38 cellular contexts compared by ENCODE assay signal in genomic region chr7:116753130-116753529, GRCh38.
"Had no signal": no experiment of that assay in that cellular context is flagged by ENCODE, and none has a peak within 500 bp of the region (broad histone marks: within the 10 kb centered on the region; RNA-seq: fewer than 3 reads in every experiment).

No MANE protein-coding gene starts in this region.

- H3K4me1 Mint-ChIP-seq: activated B cell treated with CpG ODN at 0.5 μM for 24 hours; activated CD4-positive, alpha-beta T cell treated with anti-CD3 and anti-CD28 coated beads, Interleukin-2, amount 10 ng/mL, durations not matched to agents 24 days and 14 days; activated naive CD8-positive, alpha-beta T cell treated with anti-CD3 and anti-CD28 coated beads for 36 hours; activated T-helper 17 cell treated with anti-CD3 and anti-CD28 coated beads, Interleukin-2, amount 50 U/mL, for 72 hours had no signal

- DNase-seq: activated B cell treated with CpG ODN at 0.5 μM for 24 hours; activated CD4-positive, alpha-beta memory T cell treated with anti-CD3 and anti-CD28 coated beads for 36 hours; activated CD4-positive, alpha-beta T cell treated with anti-CD3 and anti-CD28 coated beads for 4 hours; activated CD4-positive, alpha-beta T cell treated with anti-CD3 and anti-CD28 coated beads, Interleukin-2, amount 10 ng/mL, durations not matched to agents 24 days and 14 days; activated CD4-positive, alpha-beta T cell treated with anti-CD3 and anti-CD28 coated beads, Interleukin-2, amount 50 U/mL, for 1 hour; activated CD4-positive, alpha-beta T cell treated with anti-CD3 and anti-CD28 coated beads, Interleukin-2, amount 50 U/mL, for 4 hours; activated CD4-positive, CD25-positive, alpha-beta regulatory T cell treated with anti-CD3 and anti-CD28 coated beads, Interleukin-2, amount 50 U/mL, for 72 hours; activated CD8-positive, alpha-beta memory T cell treated with anti-CD3 and anti-CD28 coated beads, Interleukin-2, amount 50 U/mL, for 4 hours; activated CD8-positive, alpha-beta T cell treated with anti-CD3 and anti-CD28 coated beads for 36 hours; activated effector memory CD4-positive, alpha-beta T cell treated with anti-CD3 and anti-CD28 coated beads, Interleukin-2, amount 50 U/mL, for 16 hours; activated gamma-delta T cell treated with Interleukin-2 at 50 U/mL for 16 hours; activated naive CD4-positive, alpha-beta T cell; activated naive CD4-positive, alpha-beta T cell treated with anti-CD3 and anti-CD28 coated beads for 36 hours; activated naive CD4-positive, alpha-beta T cell treated with anti-CD3 and anti-CD28 coated beads, Interleukin-2, amount 50 U/mL, for 16 hours; activated naive CD8-positive, alpha-beta T cell treated with anti-CD3 and anti-CD28 coated beads for 36 hours; activated T-cell treated with anti-CD3 and anti-CD28 coated beads for 4 hours; activated T-cell treated with anti-CD3 and anti-CD28 coated beads, Interleukin-2, amount 50 U/mL, for 1 hour; activated T-cell treated with anti-CD3 and anti-CD28 coated beads, Interleukin-2, amount 50 U/mL, for 4 hours; activated T-cell treated with anti-CD3 and anti-CD28 coated beads, Interleukin-2, amount 50 U/mL, for 72 hours; adrenal gland; amniotic stem cell; aorta; body of pancreas; brain microvascular endothelial cell; caudate nucleus; SW 1271; T-helper 1 cell; T-helper 2 cell; T-helper 9 cell had no signal

- H3K4me3 ChIP-seq: adrenal gland, body of pancreas, breast epithelium had no signal

- H3K4me3 Mint-ChIP-seq: activated B cell treated with CpG ODN at 0.5 μM for 24 hours; activated CD4-positive, alpha-beta memory T cell treated with anti-CD3 and anti-CD28 coated beads for 36 hours; activated CD4-positive, alpha-beta T cell treated with anti-CD3 and anti-CD28 coated beads, Interleukin-2, amount 10 ng/mL, durations not matched to agents 24 days and 14 days; activated CD8-positive, alpha-beta T cell treated with anti-CD3 and anti-CD28 coated beads for 36 hours; activated naive CD4-positive, alpha-beta T cell treated with anti-CD3 and anti-CD28 coated beads for 36 hours; activated naive CD8-positive, alpha-beta T cell treated with anti-CD3 and anti-CD28 coated beads for 36 hours; activated T-cell treated with anti-CD3 and anti-CD28 coated beads, Interleukin-2, amount 50 U/mL, for 4 hours; activated T-cell treated with anti-CD3 and anti-CD28 coated beads, Interleukin-2, amount 50 U/mL, for 72 hours; activated T-helper 1 cell treated with anti-CD3 and anti-CD28 coated beads, Interleukin-12 subunit alpha, Interleukin-12 subunit beta, Interleukin-2, Interleukin-4 antibody, amounts not matched to agents 30 ng/mL and 10 ng/mL and 1 ng/mL, durations not matched to agents 14 hours and 24 hours and 36 hours; activated T-helper 17 cell treated with anti-CD3 and anti-CD28 coated beads, Interleukin-2, amount 50 U/mL, for 72 hours; T-helper 1 cell treated with Interleukin-12 subunit alpha and Interleukin-12 subunit beta and Interleukin-4 antibody, amounts not matched to agents 30 μg/mL and 1 μg/mL, for 36 hours; T-helper 2 cell treated with Interferon-gamma antibody and Interleukin-4, amounts not matched to agents 5 μg/mL and 100 μg/mL, for 36 hours had no signal

- H3K27ac ChIP-seq: adrenal gland, body of pancreas, brain microvascular endothelial cell, VCaP had no signal

- H3K36me3 ChIP-seq: adrenal gland, brain microvascular endothelial cell, breast epithelium had no signal

- ATAC-seq: activated CD8-positive, alpha-beta T cell treated with anti-CD3 and anti-CD28 coated beads for 36 hours; activated naive CD4-positive, alpha-beta T cell treated with anti-CD3 and anti-CD28 coated beads, Interleukin-2, amount 50 U/mL, for 72 hours; activated T-cell treated with anti-CD3 and anti-CD28 coated beads, Interleukin-2, amount 50 U/mL, for 4 hours; activated T-cell treated with anti-CD3 and anti-CD28 coated beads, Interleukin-2, amount 50 U/mL, for 72 hours; activated T-helper 17 cell treated with anti-CD3 and anti-CD28 coated beads, Interleukin-2, amount 50 U/mL, for 72 hours; body of pancreas had no signal

- H3K36me3 Mint-ChIP-seq: activated CD4-positive, alpha-beta memory T cell treated with anti-CD3 and anti-CD28 coated beads for 36 hours; activated naive CD4-positive, alpha-beta T cell treated with anti-CD3 and anti-CD28 coated beads, Interleukin-2, amount 50 U/mL, for 72 hours; activated naive CD8-positive, alpha-beta T cell treated with anti-CD3 and anti-CD28 coated beads for 36 hours had no signal

- H3K27me3 ChIP-seq: adrenal gland, body of pancreas, brain microvascular endothelial cell, breast epithelium had no signal

- H3K4me1 ChIP-seq: adrenal gland, body of pancreas, breast epithelium had no signal

- H3K27me3 Mint-ChIP-seq: activated CD8-positive, alpha-beta T cell treated with anti-CD3 and anti-CD28 coated beads for 36 hours; activated T-helper 17 cell treated with anti-CD3 and anti-CD28 coated beads, Interleukin-2, amount 50 U/mL, for 72 hours had no signal

- FAIRE-seq: astrocyte, TTC549 had no signal

- H3K9me3 ChIP-seq: adrenal gland, body of pancreas, breast epithelium had no signal

- H3K9me3 Mint-ChIP-seq: activated T-cell treated with anti-CD3 and anti-CD28 coated beads, Interleukin-2, amount 50 U/mL, for 4 hours; activated T-helper 1 cell treated with anti-CD3 and anti-CD28 coated beads, Interleukin-12 subunit alpha, Interleukin-12 subunit beta, Interleukin-2, Interleukin-4 antibody, amounts not matched to agents 30 ng/mL and 10 ng/mL and 1 ng/mL, durations not matched to agents 14 hours and 24 hours and 36 hours; activated T-helper 17 cell treated with anti-CD3 and anti-CD28 coated beads, Interleukin-2, amount 50 U/mL, for 72 hours; T-helper 2 cell treated with Interferon-gamma antibody and Interleukin-4, amounts not matched to agents 5 μg/mL and 100 μg/mL, for 36 hours had no signal

- H3K27ac Mint-ChIP-seq: activated B cell treated with CpG ODN at 0.5 μM for 24 hours; activated CD4-positive, alpha-beta memory T cell treated with anti-CD3 and anti-CD28 coated beads for 36 hours; activated CD4-positive, alpha-beta T cell treated with anti-CD3 and anti-CD28 coated beads, Interleukin-2, amount 10 ng/mL, durations not matched to agents 24 days and 14 days; activated CD8-positive, alpha-beta T cell treated with anti-CD3 and anti-CD28 coated beads for 36 hours; activated naive CD4-positive, alpha-beta T cell treated with anti-CD3 and anti-CD28 coated beads for 36 hours; activated naive CD4-positive, alpha-beta T cell treated with anti-CD3 and anti-CD28 coated beads, Interleukin-2, amount 50 U/mL, for 72 hours; activated naive CD8-positive, alpha-beta T cell treated with anti-CD3 and anti-CD28 coated beads for 36 hours; activated T-cell treated with anti-CD3 and anti-CD28 coated beads, Interleukin-2, amount 50 U/mL, for 72 hours; activated T-helper 1 cell treated with anti-CD3 and anti-CD28 coated beads, Interleukin-12 subunit alpha, Interleukin-12 subunit beta, Interleukin-2, Interleukin-4 antibody, amounts not matched to agents 30 ng/mL and 10 ng/mL and 1 ng/mL, durations not matched to agents 14 hours and 24 hours and 36 hours; activated T-helper 17 cell treated with anti-CD3 and anti-CD28 coated beads, Interleukin-2, amount 50 U/mL, for 72 hours; T-helper 1 cell treated with Interleukin-12 subunit alpha and Interleukin-12 subunit beta and Interleukin-4 antibody, amounts not matched to agents 30 μg/mL and 1 μg/mL, for 36 hours; T-helper 2 cell treated with Interferon-gamma antibody and Interleukin-4, amounts not matched to agents 5 μg/mL and 100 μg/mL, for 36 hours had no signal
